Comparison of ENCODE assay signal across 8 cellular contexts in genomic region chr9:134413890-134414731, GRCh38.
DNase-seq lines count a peak whose midpoint lies in the region; ATAC-seq lines count a peak whose summit lies in the region.

No MANE protein-coding gene starts in this region.

- no peak overlapping the region for H3K27ac Mint-ChIP-seq in activated T-cell treated with anti-CD3 and anti-CD28 coated beads, Interleukin-2, amount 50 U/mL, for 24 hours

- H3K4me3 Mint-ChIP-seq in activated T-cell treated with anti-CD3 and anti-CD28 coated beads, Interleukin-2, amount 50 U/mL, for 24 hours = no peak overlapping the region

- peak overlapping the region; percentile 68 for H3K27ac ChIP-seq in SJSA1

- H3K27me3 ChIP-seq in SJSA1 (replicated peaks) = no peaks in the 10 kb centered on the region

- peaks cover 1% of the 10 kb centered on the region for H3K36me3 Mint-ChIP-seq in activated T-cell treated with anti-CD3 and anti-CD28 coated beads, Interleukin-2, amount 50 U/mL, for 24 hours (ENCODE audit: low read depth)

- intact Hi-C loops in Right ventricle myocardium superior (cut with DNase I) = no loop called here

- no peak overlapping the region for H3K4me3 ChIP-seq in SJSA1

- peaks cover 26% of the 10 kb centered on the region for H3K4me1 ChIP-seq in SJSA1 (replicated peaks)

- no peaks in the 10 kb centered on the region for H3K9me3 Mint-ChIP-seq in activated T-cell treated with anti-CD3 and anti-CD28 coated beads, Interleukin-2, amount 50 U/mL, for 24 hours

- peaks cover 3% of the 10 kb centered on the region for H3K4me1 Mint-ChIP-seq in activated T-cell treated with anti-CD3 and anti-CD28 coated beads, Interleukin-2, amount 50 U/mL, for 24 hours (ENCODE audit: low read depth)

- H3K27me3 Mint-ChIP-seq in activated T-cell treated with anti-CD3 and anti-CD28 coated beads, Interleukin-2, amount 50 U/mL, for 24 hours = no peaks in the 10 kb centered on the region

- H3K36me3 ChIP-seq in SJSA1 = peaks cover 15% of the 10 kb centered on the region

- DNase-seq in HT1080 (ENCODE audit: low read depth) (peak; percentile 94), SJSA1 (ENCODE audit: low read depth in 1 of 2, low spot score in 2 of 2) (peak; percentile 88 to 96), Right ventricle myocardium superior (peak; percentile 85), stromal cell of bone marrow (ENCODE audit: low read depth) (peak; percentile 50), T-helper 1 cell (no peak), GDM1 (lab: John Stamatoyannopoulos, UW) (no peak)
- no peak for DNase-seq in activated T-cell treated with anti-CD3 and anti-CD28 coated beads, Interleukin-2, amount 50 U/mL, for 24 hours

- ATAC-seq in Right ventricle myocardium superior (ENCODE audit: poor library complexity) (peak; percentile 70), HG02678 (IDR thresholded peaks at IDR 0.05; ENCODE audit: unreplicated experiment) (no peak)

- no peaks in the 10 kb centered on the region for H3K9me3 ChIP-seq in SJSA1 (replicated peaks)

Comparison
In these comparisons a context has a peak if more than half of its experiments do, and no peak if none do; other contexts are left out.
1. DNase-seq: peak in HT1080 (single experiment), SJSA1 (2 of 2), Right ventricle myocardium superior (single experiment) and stromal cell of bone marrow (single experiment); none in T-helper 1 cell (0 of 5), activated T-cell treated with anti-CD3 and anti-CD28 coated beads, Interleukin-2, amount 50 U/mL, for 24 hours (single experiment) and GDM1 (single experiment).